7 cellular contexts compared by ENCODE assay signal in genomic region chr2:99905025-99905424, GRCh38.
"Had no signal": no experiment of that assay in that cellular context is flagged by ENCODE, and none has a peak within 500 bp of the region (broad histone marks: within the 10 kb centered on the region; RNA-seq: fewer than 3 reads in every experiment).

No MANE protein-coding gene starts in this region.

- H3K9me3 Mint-ChIP-seq: GM23338, H9 had no signal

- H3K4me1 Mint-ChIP-seq: GM23338 had no signal

- H3K4me3 Mint-ChIP-seq: GM23338, H9 had no signal

- H2AFZ ChIP-seq: GM23338 had no signal

- H3K27ac Mint-ChIP-seq: GM23338, H9 had no signal

- H3K4me2 ChIP-seq: GM23338 had no signal

- H3K4me3 ChIP-seq: GM23338, K562 had no signal

- ATAC-seq: GM23338, HepG2, K562 had no signal

- H3K27ac ChIP-seq: HL-60 had no signal

- DNase-seq: H9, HCEC 1CT, KG1 had no signal
